In genomic region chr21:45883090-45883489, GRCh38 we compare ENCODE assay signal across 28 cellular contexts.
"Had no signal": no experiment of that assay in that cellular context is flagged by ENCODE, and none has a peak within 500 bp of the region (broad histone marks: within the 10 kb centered on the region; RNA-seq: fewer than 3 reads in every experiment).

No MANE protein-coding gene starts in this region.

- ATAC-seq: activated CD4-positive, alpha-beta T cell treated with anti-CD3 and anti-CD28 coated beads for 36 hours; activated CD8-positive, alpha-beta memory T cell treated with anti-CD3 and anti-CD28 coated beads, Interleukin-2, amount 10 ng/mL, durations not matched to agents 7 days and 5 days; activated CD8-positive, alpha-beta T cell treated with anti-CD3 and anti-CD28 coated beads, Interleukin-2, amount 10 ng/mL, durations not matched to agents 7 days and 5 days; activated T-helper 17 cell treated with anti-CD3 and anti-CD28 coated beads, Interleukin-2, amount 50 U/mL, for 72 hours; effector memory CD8-positive, alpha-beta T cell; gastroesophageal sphincter; heart right ventricle had no signal

- H3K27me3 Mint-ChIP-seq: activated CD4-positive, alpha-beta T cell treated with anti-CD3 and anti-CD28 coated beads for 36 hours; activated naive CD8-positive, alpha-beta T cell; activated T-helper 17 cell treated with anti-CD3 and anti-CD28 coated beads, Interleukin-2, amount 50 U/mL, for 72 hours had no signal

- H3K36me3 Mint-ChIP-seq: activated CD4-positive, alpha-beta memory T cell treated with anti-CD3 and anti-CD28 coated beads for 36 hours had no signal

- H3K9me3 Mint-ChIP-seq: activated CD4-positive, alpha-beta memory T cell treated with anti-CD3 and anti-CD28 coated beads for 36 hours; activated T-cell treated with anti-CD3 and anti-CD28 coated beads, Interleukin-2, amount 50 U/mL, for 24 hours had no signal

- H3K27me3 ChIP-seq: gastroesophageal sphincter had no signal

- H3K36me3 ChIP-seq: esophagus muscularis mucosa, gastroesophageal sphincter, heart right ventricle had no signal

- H3K27ac ChIP-seq: esophagus muscularis mucosa, gastroesophageal sphincter, heart right ventricle had no signal

- H3K4me3 ChIP-seq: esophagus muscularis mucosa, gastroesophageal sphincter, heart right ventricle had no signal

- H3K27ac Mint-ChIP-seq: activated CD4-positive, alpha-beta memory T cell treated with anti-CD3 and anti-CD28 coated beads for 36 hours; activated CD4-positive, alpha-beta T cell treated with anti-CD3 and anti-CD28 coated beads for 36 hours; activated CD4-positive, alpha-beta T cell treated with anti-CD3 and anti-CD28 coated beads, Interleukin-2, amount 10 ng/mL, durations not matched to agents 24 days and 14 days; activated CD8-positive, alpha-beta memory T cell treated with anti-CD3 and anti-CD28 coated beads, Interleukin-2, amount 10 ng/mL, durations not matched to agents 7 days and 5 days; activated CD8-positive, alpha-beta T cell treated with anti-CD3 and anti-CD28 coated beads, Interleukin-2, amount 10 ng/mL, durations not matched to agents 7 days and 5 days; activated naive CD8-positive, alpha-beta T cell; activated T-cell treated with anti-CD3 and anti-CD28 coated beads, Interleukin-2, amount 50 U/mL, for 24 hours; activated T-helper 17 cell treated with anti-CD3 and anti-CD28 coated beads, Interleukin-2, amount 50 U/mL, for 72 hours; effector memory CD8-positive, alpha-beta T cell had no signal

- H3K4me3 Mint-ChIP-seq: activated CD4-positive, alpha-beta memory T cell treated with anti-CD3 and anti-CD28 coated beads for 36 hours; activated CD4-positive, alpha-beta T cell treated with anti-CD3 and anti-CD28 coated beads for 36 hours; activated CD4-positive, alpha-beta T cell treated with anti-CD3 and anti-CD28 coated beads, Interleukin-2, amount 10 ng/mL, durations not matched to agents 24 days and 14 days; activated CD8-positive, alpha-beta memory T cell treated with anti-CD3 and anti-CD28 coated beads, Interleukin-2, amount 10 ng/mL, durations not matched to agents 7 days and 5 days; activated CD8-positive, alpha-beta T cell treated with anti-CD3 and anti-CD28 coated beads, Interleukin-2, amount 10 ng/mL, durations not matched to agents 7 days and 5 days; activated naive CD8-positive, alpha-beta T cell; activated T-cell treated with anti-CD3 and anti-CD28 coated beads, Interleukin-2, amount 50 U/mL, for 24 hours; activated T-helper 17 cell treated with anti-CD3 and anti-CD28 coated beads, Interleukin-2, amount 50 U/mL, for 72 hours; effector memory CD8-positive, alpha-beta T cell had no signal

- H3K9me3 ChIP-seq: esophagus muscularis mucosa, gastroesophageal sphincter, heart right ventricle had no signal

- FAIRE-seq: astrocyte, colon had no signal

- DNase-seq: activated CD4-positive, alpha-beta memory T cell treated with anti-CD3 and anti-CD28 coated beads for 36 hours; activated CD4-positive, alpha-beta T cell treated with anti-CD3 and anti-CD28 coated beads for 36 hours; activated CD4-positive, alpha-beta T cell treated with anti-CD3 and anti-CD28 coated beads, Interleukin-2, amount 10 ng/mL, durations not matched to agents 24 days and 14 days; activated CD4-positive, CD25-positive, alpha-beta regulatory T cell; activated CD4-positive, CD25-positive, alpha-beta regulatory T cell treated with anti-CD3 and anti-CD28 coated beads, Interleukin-2, amount 50 U/mL, for 72 hours; activated CD8-positive, alpha-beta memory T cell treated with anti-CD3 and anti-CD28 coated beads, Interleukin-2, amount 10 ng/mL, durations not matched to agents 7 days and 5 days; activated CD8-positive, alpha-beta memory T cell treated with anti-CD3 and anti-CD28 coated beads, Interleukin-2, amount 50 U/mL, for 4 hours; activated CD8-positive, alpha-beta T cell treated with anti-CD3 and anti-CD28 coated beads, Interleukin-2, amount 10 ng/mL, durations not matched to agents 7 days and 5 days; activated effector memory CD4-positive, alpha-beta T cell treated with Interleukin-2 at 50 U/mL for 16 hours; activated gamma-delta T cell treated with Interleukin-2 at 50 U/mL for 16 hours; activated naive CD4-positive, alpha-beta T cell treated with anti-CD3 and anti-CD28 coated beads, Interleukin-2, amount 50 U/mL, for 16 hours; activated naive CD4-positive, alpha-beta T cell treated with Interleukin-2 at 50 U/mL for 16 hours; activated T-cell treated with anti-CD3 and anti-CD28 coated beads, Interleukin-2, amount 50 U/mL, for 24 hours; amniotic stem cell; cortex of kidney; dermis blood vessel endothelial cell; effector CD4-positive, alpha-beta T cell; effector memory CD8-positive, alpha-beta T cell; erythroblast; foreskin melanocyte; heart right ventricle; T-helper 2 cell had no signal
